In the genomic region with DNA sequence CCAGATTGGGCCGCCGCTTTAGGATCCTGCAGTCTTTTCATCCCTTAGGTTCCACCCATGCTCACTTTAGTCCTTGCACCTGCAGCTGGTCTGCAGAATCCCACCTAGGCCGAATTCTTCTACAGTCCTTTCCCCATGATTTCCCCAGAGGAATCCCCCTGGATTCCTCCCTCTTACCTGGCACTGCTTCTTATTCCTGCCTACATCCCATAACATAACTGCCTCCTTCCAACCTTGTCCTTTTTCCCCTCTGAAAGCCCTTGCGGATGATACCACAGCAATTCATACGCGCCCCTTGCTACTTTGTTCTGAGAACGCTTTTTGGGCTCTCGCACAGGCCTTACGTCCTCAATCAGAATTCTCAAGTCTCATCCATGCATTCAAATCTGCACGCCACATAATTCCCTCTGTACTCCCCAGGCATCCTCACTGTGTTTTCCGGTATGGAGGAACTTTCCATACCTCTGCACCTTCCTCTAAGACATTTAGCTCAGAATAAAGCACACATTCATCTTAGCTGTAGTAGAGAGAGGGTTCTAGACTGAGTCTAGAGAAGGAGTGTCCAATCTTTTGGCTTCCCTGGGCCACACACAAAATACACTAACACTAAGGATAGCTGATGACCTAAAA, we compare ENCODE assay signal across 8 cellular contexts. TPM values are rescaled to one million over a fixed set of nuclear protein-coding genes. Genes with fewer than 3 reads are reported as not detected.
A peak's percentile ranks its signal among the peaks of the same experiment; 100 is the strongest.
DNase-seq lines count a peak whose midpoint lies in the region; ATAC-seq, FAIRE-seq and TF ChIP-seq lines count a peak whose summit lies in the region.

No MANE protein-coding gene starts in this region.

- H3K79me2 ChIP-seq in endothelial cell of umbilical vein (ENCODE audit: control insufficient read depth, insufficient read depth, low read length), result peaks cover 38% of the 10 kb centered on the region

- H2AFZ ChIP-seq in endothelial cell of umbilical vein (ENCODE audit: low read depth, low read length), result peak overlapping the region; percentile 79

- no peaks in the 10 kb centered on the region for H3K9me3 ChIP-seq in endothelial cell of umbilical vein (replicated peaks; ENCODE audit: control insufficient read depth, insufficient read depth, low read length)

- no peaks in the 10 kb centered on the region for H3K27me3 ChIP-seq in endothelial cell of umbilical vein (ENCODE audit: control insufficient read depth in 2 of 2, insufficient read depth in 2 of 2, low read length in 2 of 2)

- H3K9ac ChIP-seq in endothelial cell of umbilical vein (replicated peaks; ENCODE audit: extremely low read depth, insufficient read depth, low read length), result peak overlapping the region; percentile 63

- no peak for TF ChIP-seq CTCF in endothelial cell of umbilical vein (IDR thresholded peaks at IDR 0.05; ENCODE audit: extremely low read depth in 1 of 2, insufficient read depth in 1 of 2, low read depth in 1 of 2, low read length in 2 of 2)

- H3K4me1 ChIP-seq in endothelial cell of umbilical vein (ENCODE audit: control insufficient read depth, extremely low read depth, insufficient read depth, low read length), result peaks cover 22% of the 10 kb centered on the region

- POLR2A ChIA-PET in endothelial cell of umbilical vein (lab: Charles Lee), result interaction anchor here (0.5 to 3.2 kb wide), 6 partner anchors 10 to 47 kb away, joined by 3 to 21 read pairs (median 4); partner anchors contain the start of gene GPR176

- DNase-seq in ACHN (peak; percentile 47), endothelial cell of umbilical vein (ENCODE audit: low read depth, low spot score) (peak; percentile 47), myocyte (ENCODE audit: low read depth) (peak; percentile 19), AML-193 (lab: John Stamatoyannopoulos, UW) (no peak), HPDE6-E6E7 (ENCODE audit: extremely low spot score) (no peak)

- CTCF ChIA-PET in endothelial cell of umbilical vein (lab: Charles Lee), result interaction anchor here (0.9 to 3.6 kb wide), 13 partner anchors 9 to 249 kb away, joined by 3 to 34 read pairs (median 4); partner anchors contain the start of gene GPR176

- no peaks in the 10 kb centered on the region for H4K20me1 ChIP-seq in endothelial cell of umbilical vein (replicated peaks; ENCODE audit: control insufficient read depth, extremely low read depth, insufficient read depth, low read length)

- peak overlapping the region; percentile 88 for H3K4me2 ChIP-seq in endothelial cell of umbilical vein (ENCODE audit: insufficient read depth, low read length)

- in situ Hi-C loops in ACHN (cut with HindIII; ENCODE audit: low pct_ligation_motif_present, low pct_unique_long_range_greater_than_20kb, low sequenced_read_pairs), result no loop called here

- intact Hi-C loops in endothelial cell of umbilical vein (cut with micrococcal nuclease), result loop anchor here (1.0 to 5.0 kb wide), 6 partner anchors 14 to 337 kb away; partner anchors contain the start of genes BMF, FSIP1 and GPR176

- no peak for TF ChIP-seq POLR2A in endothelial cell of umbilical vein (IDR thresholded peaks at IDR 0.05; ENCODE audit: low read depth, low read length)

- TSS peak; percentile 53 for BruUV-seq in endothelial cell of umbilical vein (replicated peaks; lab: Mats Ljungman, UMichigan)

- dilution Hi-C loops in endothelial cell of umbilical vein (cut with MboI; ENCODE audit: extremely low pct_ligation_motif_present, low sequenced_read_pairs), result no loop called here

- FAIRE-seq in endothelial cell of umbilical vein (lab: Jason Lieb, UNC), result no peak

- H3K4me3 ChIP-seq in endothelial cell of umbilical vein (replicated peaks in 1 of 3; ENCODE audit: insufficient read depth in 1 of 3, low read depth in 1 of 3, low read length in 3 of 3), result peak overlapping the region; percentile 33 to 77 (median 57)

- peak overlapping the region; percentile 92 for H3K27ac ChIP-seq in endothelial cell of umbilical vein (ENCODE audit: insufficient read depth, low read depth, low read length)

- no peaks in the 10 kb centered on the region for H3K36me3 ChIP-seq in endothelial cell of umbilical vein (ENCODE audit: control insufficient read depth in 2 of 2, extremely low read depth in 1 of 2, insufficient read depth in 2 of 2, low read length in 2 of 2)

- H3K9me1 ChIP-seq in endothelial cell of umbilical vein (replicated peaks; ENCODE audit: control insufficient read depth, extremely low read depth, insufficient read depth, low read length), result no peaks in the 10 kb centered on the region

- ATAC-seq in GM21529 (IDR thresholded peaks at IDR 0.05; ENCODE audit: unreplicated experiment), result peak; percentile 10
- ATAC-seq in SK-N-SH treated with all-trans-retinoic acid at 6 μM for 48 hours, result peak; percentile 6
- no peak for ATAC-seq in HG02642 (IDR thresholded peaks at IDR 0.05; ENCODE audit: poor library complexity, unreplicated experiment)

TF ChIP-seq in SK-N-SH treated with all-trans-retinoic acid at 6 μM for 48 hours, 23 proteins besides CTCF, POLR2A, EP300 and RAD21 (continues in another document):
- TF ChIP-seq BACH2 (CRISPR knock-in tag; IDR thresholded peaks at IDR 0.05; ENCODE audit: borderline replicate concordance), result no peak
- no peak for TF ChIP-seq GLIS3 (CRISPR knock-in tag; IDR thresholded peaks at IDR 0.05)
- TF ChIP-seq ZNF565 (CRISPR knock-in tag; conservative IDR thresholded peaks at IDR 0.05; ENCODE audit: low read depth), result no peak
- no peak for TF ChIP-seq PPARA (CRISPR knock-in tag; IDR thresholded peaks at IDR 0.05; ENCODE audit: borderline replicate concordance)

TF ChIP-seq in endothelial cell of umbilical vein, 7 proteins besides CTCF, POLR2A, EP300 and RAD21:
- TF ChIP-seq JUN (IDR thresholded peaks at IDR 0.05; ENCODE audit: borderline replicate concordance, insufficient read depth, insufficient read length, low read depth), result no peak
- TF ChIP-seq GATA2 (IDR thresholded peaks at IDR 0.05; ENCODE audit: insufficient read depth, insufficient read length, low read depth, low read length), result no peak
- TF ChIP-seq MAX (IDR thresholded peaks at IDR 0.05; ENCODE audit: insufficient read depth, insufficient read length), result no peak
- TF ChIP-seq FOS (IDR thresholded peaks at IDR 0.05; ENCODE audit: borderline replicate concordance, insufficient read depth, low read length), result no peak
- TF ChIP-seq EZH2 (IDR thresholded peaks at IDR 0.05; ENCODE audit: borderline replicate concordance, low read depth, low read length, severe bottlenecking), result no peak
- TF ChIP-seq POLR2AphosphoS5 (IDR thresholded peaks at IDR 0.05; ENCODE audit: insufficient read depth, low read depth, low read length), result no peak
- TF ChIP-seq MYC (IDR thresholded peaks at IDR 0.05; ENCODE audit: low read depth, low read length), result no peak

RNA-seq across cellular contexts. Expression of gene EIF2AK4, which starts 0.6 kb away (rescaled TPM):
- total RNA-seq in endothelial cell of umbilical vein (51.6 and 55.0 TPM in 2 replicates), myocyte (68.3 and 70.0 TPM in 2 replicates)
- polyA plus RNA-seq in endothelial cell of umbilical vein, result 30.1 and 33.5 TPM in 2 replicates
- 41.4 and 48.4 TPM in 2 replicates for polyA plus RNA-seq in endothelial cell of umbilical vein (2011; cell fraction: cytosol; rRNA removed)
- 37.2 and 39.8 TPM in 2 replicates for polyA plus RNA-seq in endothelial cell of umbilical vein (2011; cell fraction: nucleus; rRNA removed)
- 43.3 and 54.0 TPM in 2 replicates for polyA plus RNA-seq in endothelial cell of umbilical vein (2012)
- polyA minus RNA-seq in endothelial cell of umbilical vein, result 73.3 and 77.4 TPM in 2 replicates
- 22.7 TPM for polyA minus RNA-seq in endothelial cell of umbilical vein (2011; cell fraction: cytosol; rRNA and poly(A)+ RNA removed)
- 54.0 and 72.1 TPM in 2 replicates for polyA minus RNA-seq in endothelial cell of umbilical vein (2011; cell fraction: nucleus; rRNA and poly(A)+ RNA removed)
- polyA plus RNA-seq in myocyte (2012), result 32.0 TPM

RNA-seq across cellular contexts. Expression of gene GPR176, which starts 14.5 kb away (rescaled TPM):
- total RNA-seq in endothelial cell of umbilical vein, result 35.3 and 39.8 TPM in 2 replicates
- 68.7 and 85.3 TPM in 2 replicates for polyA plus RNA-seq in endothelial cell of umbilical vein
- polyA plus RNA-seq in endothelial cell of umbilical vein (2011; cell fraction: cytosol; rRNA removed), result 33.2 and 34.2 TPM in 2 replicates
- polyA plus RNA-seq in endothelial cell of umbilical vein (2011; cell fraction: nucleus; rRNA removed), result 24.9 and 36.3 TPM in 2 replicates
- polyA plus RNA-seq in endothelial cell of umbilical vein (2012), result 21.5 and 30.0 TPM in 2 replicates
- 225 and 237 TPM in 2 replicates for polyA minus RNA-seq in endothelial cell of umbilical vein
- 6.9 TPM for polyA minus RNA-seq in endothelial cell of umbilical vein (2011; cell fraction: cytosol; rRNA and poly(A)+ RNA removed)
- polyA minus RNA-seq in endothelial cell of umbilical vein (2011; cell fraction: nucleus; rRNA and poly(A)+ RNA removed), result 34.5 and 45.4 TPM in 2 replicates
- total RNA-seq in myocyte, result 28.1 and 32.6 TPM in 2 replicates
- polyA plus RNA-seq in myocyte (2012), result 18.5 TPM

Comparison
In these comparisons a context has a peak if more than half of its experiments do, and no peak if none do; other contexts are left out.
1. DNase-seq: peak in ACHN (single experiment), endothelial cell of umbilical vein (single experiment) and myocyte (single experiment); none in AML-193 (0 of 2) and HPDE6-E6E7 (single experiment).